Comparison of ENCODE assay signal across 18 cellular contexts in genomic region chr18:51437280-51438271, GRCh38.
A peak's percentile ranks its signal among the peaks of the same experiment; 100 is the strongest.
DNase-seq lines count a peak whose midpoint lies in the region; ATAC-seq and TF ChIP-seq lines count a peak whose summit lies in the region.
"Had no signal": no experiment of that assay in that cellular context is flagged by ENCODE, and none has a peak within 500 bp of the region (broad histone marks: within the 10 kb centered on the region; RNA-seq: fewer than 3 reads in every experiment).

No MANE protein-coding gene starts in this region.

- ATAC-seq in lung (ENCODE audit: insufficient read depth, low FRiP score) (peak; percentile 41), left colon (no peak), HG03045 (IDR thresholded peaks at IDR 0.05; ENCODE audit: unreplicated experiment) (no peak), GM18861 (IDR thresholded peaks at IDR 0.05; ENCODE audit: unreplicated experiment) (no peak)
- ATAC-seq: T-helper 17 cell had no signal

- H3K36me3 Mint-ChIP-seq in Calu3 (ENCODE audit: insufficient read depth, unreplicated experiment) = no peaks in the 10 kb centered on the region
- no peaks in the 10 kb centered on the region for H3K36me3 Mint-ChIP-seq in T-helper 2 cell treated with Interferon-gamma antibody and Interleukin-4, amounts not matched to agents 5 μg/mL and 100 μg/mL, for 36 hours (ENCODE audit: low read depth)

- no peaks in the 10 kb centered on the region for H3K27me3 ChIP-seq in lung (ENCODE audit: control insufficient read depth, insufficient read depth)

- no peaks in the 10 kb centered on the region for H3K36me3 ChIP-seq in lung (ENCODE audit: control insufficient read depth in 2 of 2, insufficient read depth in 2 of 2, low read length in 2 of 2)
- H3K36me3 ChIP-seq: sigmoid colon had no signal

- H3K9me3 Mint-ChIP-seq in Calu3 (ENCODE audit: low read depth, unreplicated experiment) = peaks cover 3% of the 10 kb centered on the region
- H3K9me3 Mint-ChIP-seq in T-helper 2 cell treated with Interferon-gamma antibody and Interleukin-4, amounts not matched to agents 5 μg/mL and 100 μg/mL, for 36 hours = no peaks in the 10 kb centered on the region
- H3K9me3 Mint-ChIP-seq: central memory CD8-positive, alpha-beta T cell had no signal

- H3K4me3 ChIP-seq in lung = no peak overlapping the region
- H3K4me3 ChIP-seq: sigmoid colon had no signal

- no peak overlapping the region for H3K27ac ChIP-seq in lung (ENCODE audit: low read depth in 1 of 2, low read length in 1 of 2)
- H3K27ac ChIP-seq: sigmoid colon had no signal

- no peak overlapping the region for H3K4me3 Mint-ChIP-seq in Calu3 (ENCODE audit: low read depth, unreplicated experiment)
- H3K4me3 Mint-ChIP-seq in T-helper 2 cell treated with Interferon-gamma antibody and Interleukin-4, amounts not matched to agents 5 μg/mL and 100 μg/mL, for 36 hours = peak overlapping the region; percentile 63
- H3K4me3 Mint-ChIP-seq: central memory CD8-positive, alpha-beta T cell; T-helper 17 cell had no signal

- no peaks in the 10 kb centered on the region for H3K4me1 ChIP-seq in lung (ENCODE audit: control insufficient read depth in 2 of 2, insufficient read depth in 2 of 2, low read length in 2 of 2)
- H3K4me1 ChIP-seq: sigmoid colon had no signal

- TF ChIP-seq CTCF in Calu3 (IDR thresholded peaks at IDR 0.05; ENCODE audit: unreplicated experiment) = no peak
- TF ChIP-seq CTCF in lung (IDR thresholded peaks at IDR 0.05; ENCODE audit: control extremely low read depth, extremely low read depth) = no peak

- BruUV-seq in Calu3 (replicated peaks; lab: Mats Ljungman, UMichigan) = no TSS peak

- intact Hi-C loops in Calu3 (cut with micrococcal nuclease; ENCODE audit: unreplicated experiment) = no loop called here
- intact Hi-C loops in left colon (cut with DNase I, micrococcal nuclease) = no loop called here

- DNase-seq in Calu3 (peak; percentile 30), HPDE6-E6E7 (ENCODE audit: extremely low spot score) (peak; percentile 26), lung (ENCODE audit: low spot score) (no peak), left colon (no peak)
- no peak for DNase-seq in T-helper 2 cell treated with Interferon-gamma antibody and Interleukin-4, amounts not matched to agents 5 μg/mL and 100 μg/mL, for 36 hours (ENCODE audit: low spot score)
- DNase-seq: activated CD4-positive, alpha-beta T cell treated with anti-CD3 and anti-CD28 coated beads for 4 hours; activated T-cell treated with anti-CD3 and anti-CD28 coated beads, Interleukin-2, amount 50 U/mL, for 48 hours; effector memory CD4-positive, alpha-beta T cell; HCEC 1CT; Karpas-422; mesenchymal stem cell; NCI-H1694; NCI-H526 treated with DMSO at 0.1 percent for 48 hours; sigmoid colon; T-helper 17 cell had no signal

- H3K9me3 ChIP-seq in lung (ENCODE audit: control insufficient read depth in 2 of 2, insufficient read depth in 1 of 2, low read length in 1 of 2) = no peaks in the 10 kb centered on the region
- H3K9me3 ChIP-seq: sigmoid colon had no signal

- H3K27ac Mint-ChIP-seq in Calu3 (ENCODE audit: unreplicated experiment) = no peak overlapping the region
- H3K27ac Mint-ChIP-seq in T-helper 2 cell treated with Interferon-gamma antibody and Interleukin-4, amounts not matched to agents 5 μg/mL and 100 μg/mL, for 36 hours = peak overlapping the region; percentile 29
- H3K27ac Mint-ChIP-seq: T-helper 17 cell had no signal

- CTCF ChIA-PET in Calu3 (lab: Charles Lee) = no interaction called here

- H3K4me1 Mint-ChIP-seq in Calu3 (ENCODE audit: low read depth, unreplicated experiment) = peaks cover 16% of the 10 kb centered on the region
- H3K4me1 Mint-ChIP-seq in T-helper 2 cell treated with Interferon-gamma antibody and Interleukin-4, amounts not matched to agents 5 μg/mL and 100 μg/mL, for 36 hours (ENCODE audit: low read depth) = peaks cover 26% of the 10 kb centered on the region
- H3K4me1 Mint-ChIP-seq: central memory CD8-positive, alpha-beta T cell; T-helper 17 cell had no signal

- peaks cover 31% of the 10 kb centered on the region for H3K27me3 Mint-ChIP-seq in Calu3 (ENCODE audit: unreplicated experiment)
- H3K27me3 Mint-ChIP-seq in T-helper 2 cell treated with Interferon-gamma antibody and Interleukin-4, amounts not matched to agents 5 μg/mL and 100 μg/mL, for 36 hours (ENCODE audit: low read depth) = peaks cover 40% of the 10 kb centered on the region

- WGBS in lung, 2 donors = 21 to 27% methylated on average over 13 of the region's 13 CpGs

Comparison
In these comparisons a context has a peak if more than half of its experiments do, and no peak if none do; other contexts are left out.
1. DNase-seq: peak in Calu3 (single experiment) and HPDE6-E6E7 (single experiment); none in T-helper 2 cell treated with Interferon-gamma antibody and Interleukin-4, amounts not matched to agents 5 μg/mL and 100 μg/mL, for 36 hours (single experiment), lung (single experiment) and left colon (0 of 2).